24 cellular contexts compared by ENCODE assay signal in genomic region chr2:227447606-227448005, GRCh38. TPM values are rescaled to one million over a fixed set of nuclear protein-coding genes. Genes with fewer than 3 reads are reported as not detected.
DNase-seq lines count a peak whose midpoint lies in the region; ATAC-seq and TF ChIP-seq lines count a peak whose summit lies in the region.
"Had no signal": no experiment of that assay in that cellular context is flagged by ENCODE, and none has a peak within 500 bp of the region (broad histone marks: within the 10 kb centered on the region; RNA-seq: fewer than 3 reads in every experiment).

No MANE protein-coding gene starts in this region.

- peak overlapping the region; percentile 22 for H3K9ac ChIP-seq in skeletal muscle satellite cell (ENCODE audit: low read depth, low read length)

- peaks cover 14% of the 10 kb centered on the region for H3K4me1 ChIP-seq in skeletal muscle satellite cell (ENCODE audit: control insufficient read depth, insufficient read depth, low read length)

- TF ChIP-seq CTCF in WI38 (IDR thresholded peaks at IDR 0.05; ENCODE audit: low read depth, low read length) (no peak), fibroblast of pulmonary artery (IDR thresholded peaks at IDR 0.05; ENCODE audit: low read length, missing control alignments) (no peak)

- H3K4me3 ChIP-seq in WI38 (ENCODE audit: low read depth, low read length) (peak overlapping the region; percentile 7), fibroblast of pulmonary artery (replicated peaks; ENCODE audit: low read depth, low read length) (no peak overlapping the region), skeletal muscle satellite cell (ENCODE audit: low read length) (peak overlapping the region; percentile 11)
- H3K4me3 ChIP-seq: colonic mucosa, upper lobe of left lung had no signal

- no peaks in the 10 kb centered on the region for H3K36me3 ChIP-seq in skeletal muscle satellite cell (ENCODE audit: insufficient read depth, low read length)
- H3K36me3 ChIP-seq: colonic mucosa, upper lobe of left lung had no signal

- no peaks in the 10 kb centered on the region for H3K9me3 ChIP-seq in skeletal muscle satellite cell (replicated peaks; ENCODE audit: low read length)
- H3K9me3 ChIP-seq: colonic mucosa, upper lobe of left lung had no signal

- DNase-seq in GM03348 (ENCODE audit: low spot score) (peak; percentile 65), fibroblast of pulmonary artery (ENCODE audit: low read depth) (peak; percentile 29), NCI-H1092 (lab: John Stamatoyannopoulos, UW) (no peak), OCI-M1 (lab: John Stamatoyannopoulos, UW) (no peak), T-helper 1 cell (no peak)
- DNase-seq: activated CD4-positive, alpha-beta T cell treated with anti-CD3 and anti-CD28 coated beads for 36 hours; activated CD8-positive, alpha-beta memory T cell treated with anti-CD3 and anti-CD28 coated beads, Interleukin-2, amount 50 U/mL, for 4 hours; activated gamma-delta T cell; aorta; CD8-positive, alpha-beta T cell; colonic mucosa; DND-41; naive B cell; NCI-H2081; NCI-H510A; stimulated activated naive CD8-positive, alpha-beta T cell treated with anti-CD3 and anti-CD28 coated beads, Interleukin-15, Interleukin-2, amounts not matched to agents 100 U/mL and 50 U/mL, for 24 hours; T-helper 9 cell; upper lobe of left lung had no signal

- H3K27me3 ChIP-seq in skeletal muscle satellite cell (ENCODE audit: control insufficient read depth, insufficient read depth, low read length), result no peaks in the 10 kb centered on the region
- H3K27me3 ChIP-seq: colonic mucosa, upper lobe of left lung had no signal

- no peak for ATAC-seq in GM21619 (IDR thresholded peaks at IDR 0.05; ENCODE audit: unreplicated experiment)
- ATAC-seq: activated CD4-positive, alpha-beta T cell treated with anti-CD3 and anti-CD28 coated beads for 36 hours; CD8-positive, alpha-beta T cell; stimulated activated naive CD8-positive, alpha-beta T cell treated with anti-CD3 and anti-CD28 coated beads, Interleukin-15, Interleukin-2, amounts not matched to agents 100 U/mL and 50 U/mL, for 24 hours had no signal

- H3K4me2 ChIP-seq in skeletal muscle satellite cell (ENCODE audit: low read length), result peak overlapping the region; percentile 51

RNA-seq across cellular contexts. Expression of gene AGFG1, which starts 24.4 kb away (rescaled TPM):
- total RNA-seq in skeletal muscle satellite cell (2012; rRNA removed), result 58.8 and 82.3 TPM in 2 replicates

RNA-seq across cellular contexts. Expression of gene SCYGR1, which starts 59.9 kb away (rescaled TPM):
- not detected in 2 replicates for total RNA-seq in skeletal muscle satellite cell (2012; rRNA removed)
- total RNA-seq: activated CD4-positive, alpha-beta T cell treated with anti-CD3 and anti-CD28 coated beads for 36 hours; aorta; CD8-positive, alpha-beta T cell; colonic mucosa; endothelial cell of umbilical vein; lower leg skin; pulmonary artery endothelial cell; upper lobe of left lung had no signal

Comparison
In these comparisons a context has a peak if more than half of its experiments do, and no peak if none do; other contexts are left out.
1. DNase-seq: peak in GM03348 (single experiment) and fibroblast of pulmonary artery (single experiment); none in NCI-H1092 (single experiment), OCI-M1 (single experiment) and T-helper 1 cell (0 of 5).